ENCODE assay signal across 14 cellular contexts in genomic region chr1:92755541-92756351, GRCh38. TPM values are rescaled to one million over a fixed set of nuclear protein-coding genes. Genes with fewer than 3 reads are reported as not detected.
DNase-seq lines count a peak whose midpoint lies in the region; ATAC-seq and FAIRE-seq lines count a peak whose summit lies in the region.
"Had no signal": no experiment of that assay in that cellular context is flagged by ENCODE, and none has a peak within 500 bp of the region (broad histone marks: within the 10 kb centered on the region; RNA-seq: fewer than 3 reads in every experiment).

No MANE protein-coding gene starts in this region.

- H3K27ac ChIP-seq in mesenchymal stem cell (ENCODE audit: low read length, poor library complexity, severe bottlenecking) (no peak overlapping the region), stomach smooth muscle (ENCODE audit: low read length) (peak overlapping the region; percentile 31)
- H3K27ac ChIP-seq: C4-2B had no signal

- H2AFZ ChIP-seq in mesenchymal stem cell (ENCODE audit: low read depth, low read length), result no peak overlapping the region

- no peaks in the 10 kb centered on the region for H3K36me3 ChIP-seq in mesenchymal stem cell (ENCODE audit: control insufficient read depth in 1 of 2, insufficient read depth in 2 of 2, low read depth in 1 of 2, low read length in 2 of 2)
- no peaks in the 10 kb centered on the region for H3K36me3 ChIP-seq in stomach smooth muscle (ENCODE audit: control insufficient read depth in 2 of 2, insufficient read depth in 2 of 2, low read length in 2 of 2)

- no peak overlapping the region for H3K18ac ChIP-seq in mesenchymal stem cell (ENCODE audit: low read depth in 1 of 2, low read length in 2 of 2)

- H3K4ac ChIP-seq in mesenchymal stem cell (ENCODE audit: low read depth in 1 of 2, low read length in 2 of 2), result no peak overlapping the region

- H2BK5ac ChIP-seq in mesenchymal stem cell (ENCODE audit: low read depth, low read length, poor library complexity, severe bottlenecking), result no peak overlapping the region

- ATAC-seq in GM21825 (IDR thresholded peaks at IDR 0.05; ENCODE audit: unreplicated experiment), result no peak
- ATAC-seq in HG03280 (IDR thresholded peaks at IDR 0.05; ENCODE audit: unreplicated experiment), result no peak
- ATAC-seq in left lobe of liver, result no peak
- ATAC-seq: activated naive CD8-positive, alpha-beta T cell treated with anti-CD3 and anti-CD28 coated beads, Interleukin-2, amount 50 U/mL, for 24 hours; WTC11 had no signal

- H3K27me3 ChIP-seq in mesenchymal stem cell (ENCODE audit: control insufficient read depth in 1 of 2, insufficient read depth in 1 of 2, low read length in 2 of 2) (no peaks in the 10 kb centered on the region), stomach smooth muscle (ENCODE audit: control insufficient read depth in 1 of 2, insufficient read depth in 2 of 2, low read length in 2 of 2) (no peaks in the 10 kb centered on the region)

- H2BK15ac ChIP-seq in mesenchymal stem cell (ENCODE audit: low read depth, poor library complexity, severe bottlenecking), result no peak overlapping the region

- no peak overlapping the region for H3K4me2 ChIP-seq in mesenchymal stem cell (ENCODE audit: low read length, poor library complexity, severe bottlenecking)

- 96% methylated on average over 15 of the region's 17 CpGs for WGBS in mesenchymal stem cell

- H3K4me3 ChIP-seq in mesenchymal stem cell (ENCODE audit: insufficient read depth in 1 of 2, low read depth in 1 of 2, low read length in 2 of 2) (peak overlapping the region in 1 of 2 experiments; percentile 3), stomach smooth muscle (ENCODE audit: low read length in 2 of 2) (no peak overlapping the region)

- H2BK12ac ChIP-seq in mesenchymal stem cell (ENCODE audit: low read length in 2 of 2), result no peak overlapping the region

- no peak overlapping the region for H2BK120ac ChIP-seq in mesenchymal stem cell (ENCODE audit: low read depth, low read length)

- no peak overlapping the region for H4K8ac ChIP-seq in mesenchymal stem cell (ENCODE audit: low read length)

- FAIRE-seq in frontal cortex (lab: Jason Lieb, UNC), result no peak

- H3K23ac ChIP-seq in mesenchymal stem cell (ENCODE audit: low read length in 2 of 2), result no peak overlapping the region

- no peak overlapping the region for H4K91ac ChIP-seq in mesenchymal stem cell (ENCODE audit: low read length)

- H3K4me1 ChIP-seq in mesenchymal stem cell (ENCODE audit: control insufficient read depth, insufficient read depth, low read depth, low read length), result peaks cover 1% of the 10 kb centered on the region
- no peaks in the 10 kb centered on the region for H3K4me1 ChIP-seq in stomach smooth muscle (ENCODE audit: control insufficient read depth, insufficient read depth, low read length)

- H3K79me1 ChIP-seq in mesenchymal stem cell (replicated peaks; ENCODE audit: low read length, poor library complexity, severe bottlenecking), result peaks cover 29% of the 10 kb centered on the region

- H2AK5ac ChIP-seq in mesenchymal stem cell (ENCODE audit: low read length, severe bottlenecking), result no peak overlapping the region

- H3K9ac ChIP-seq in mesenchymal stem cell (ENCODE audit: low read length) (peak overlapping the region; percentile 76), stomach smooth muscle (ENCODE audit: low read length in 2 of 2) (no peak overlapping the region)

- H3K9me3 ChIP-seq in mesenchymal stem cell (ENCODE audit: control insufficient read depth, low read length) (peaks cover 2% of the 10 kb centered on the region), stomach smooth muscle (ENCODE audit: control insufficient read depth in 2 of 2, low read length in 2 of 2) (no peaks in the 10 kb centered on the region)

- DNase-seq in NCI-H446 (lab: John Stamatoyannopoulos, UW) (peak; percentile 66 to 83), frontal cortex (ENCODE audit: low spot score in 2 of 2) (peak; percentile 10 to 30), mesenchymal stem cell (no peak), NCI-H1417 treated with DMSO at 0.1 percent for 48 hours (lab: John Stamatoyannopoulos, UW) (no peak), left lobe of liver (ENCODE audit: low spot score) (no peak)
- DNase-seq: activated naive CD8-positive, alpha-beta T cell treated with anti-CD3 and anti-CD28 coated beads, Interleukin-2, amount 50 U/mL, for 24 hours; H7; OCI-M1; stimulated activated CD4-positive, alpha-beta T cell treated with anti-CD3 and anti-CD28 coated beads, Interleukin-2, amount 100 ng/mL, for 48 hours had no signal

- H3K14ac ChIP-seq in mesenchymal stem cell (ENCODE audit: low read length in 2 of 2), result no peak overlapping the region

RNA-seq across cellular contexts. Expression of gene EVI5, which starts 29.2 kb away (rescaled TPM):
- total RNA-seq in frontal cortex (56.7 TPM), left lobe of liver (29.2 TPM)
- 31.3 TPM for polyA plus RNA-seq in mesenchymal stem cell (2013, experiment 1 of 2)
- 30.6 TPM for polyA plus RNA-seq in mesenchymal stem cell (2013, experiment 2 of 2)

Comparison
In these comparisons a context has a peak if more than half of its experiments do, and no peak if none do; other contexts are left out.
1. DNase-seq: peak in NCI-H446 (2 of 2) and frontal cortex (2 of 2); none in mesenchymal stem cell (single experiment), NCI-H1417 treated with DMSO at 0.1 percent for 48 hours (single experiment) and left lobe of liver (single experiment).